In genomic region chr2:220466251-220466691, GRCh38 we compare ENCODE assay signal across 14 cellular contexts.
"Had no signal": no experiment of that assay in that cellular context is flagged by ENCODE, and none has a peak within 500 bp of the region (broad histone marks: within the 10 kb centered on the region; RNA-seq: fewer than 3 reads in every experiment).

No MANE protein-coding gene starts in this region.

- H3K4me3 ChIP-seq: adrenal gland, breast epithelium, esophagus squamous epithelium, lower lobe of right lung, right lobe of liver, testis, upper lobe of right lung had no signal

- ATAC-seq: lower lobe of right lung, right lobe of liver, upper lobe of right lung had no signal

- DNase-seq: activated CD4-positive, alpha-beta T cell treated with anti-CD3 and anti-CD28 coated beads, Interleukin-2, amount 50 U/mL, for 1 hour; activated naive CD4-positive, alpha-beta T cell treated with anti-CD3 and anti-CD28 coated beads, Interleukin-2, amount 50 U/mL, for 16 hours; adrenal gland; esophagus squamous epithelium; lower lobe of right lung; posterior cingulate gyrus; right lobe of liver; SK-N-SH; stimulated activated CD4-positive, alpha-beta T cell treated with anti-CD3 and anti-CD28 coated beads, Interleukin-2, amount 100 ng/mL, for 48 hours; testis; upper lobe of right lung had no signal

- H3K36me3 ChIP-seq: adrenal gland, breast epithelium, esophagus squamous epithelium, lower lobe of right lung, right lobe of liver, upper lobe of right lung had no signal

- H3K27ac ChIP-seq: adrenal gland, breast epithelium, esophagus squamous epithelium, lower lobe of right lung, right lobe of liver, testis, upper lobe of right lung had no signal

- H3K27me3 ChIP-seq: adrenal gland, breast epithelium, esophagus squamous epithelium, right lobe of liver, testis, upper lobe of right lung had no signal

- H3K36me3 Mint-ChIP-seq: mesothelial cell of epicardium had no signal

- H3K4me3 Mint-ChIP-seq: mesothelial cell of epicardium; stimulated activated naive CD8-positive, alpha-beta T cell treated with anti-CD3 and anti-CD28 coated beads, Interleukin-15, Interleukin-2, amounts not matched to agents 100 ng/mL and 50 ng/mL, for 24 hours had no signal

- H3K4me1 ChIP-seq: adrenal gland, breast epithelium, esophagus squamous epithelium, lower lobe of right lung, right lobe of liver, upper lobe of right lung had no signal

- H3K27ac Mint-ChIP-seq: mesothelial cell of epicardium; stimulated activated naive CD8-positive, alpha-beta T cell treated with anti-CD3 and anti-CD28 coated beads, Interleukin-15, Interleukin-2, amounts not matched to agents 100 ng/mL and 50 ng/mL, for 24 hours had no signal

- H3K4me2 ChIP-seq: SK-N-SH had no signal

- H3K9me3 ChIP-seq: adrenal gland, breast epithelium, esophagus squamous epithelium, lower lobe of right lung, right lobe of liver, SK-N-SH, testis, upper lobe of right lung had no signal

- H3K9ac ChIP-seq: SK-N-SH had no signal

- H3K9me3 Mint-ChIP-seq: mesothelial cell of epicardium; stimulated activated naive CD8-positive, alpha-beta T cell treated with anti-CD3 and anti-CD28 coated beads, Interleukin-15, Interleukin-2, amounts not matched to agents 100 ng/mL and 50 ng/mL, for 24 hours had no signal
